In genomic region chr12:10501031-10501430, GRCh38 we compare ENCODE assay signal across 10 cellular contexts. TPM values are rescaled to one million over a fixed set of nuclear protein-coding genes. Genes with fewer than 3 reads are reported as not detected.
DNase-seq lines count a peak whose midpoint lies in the region; ATAC-seq, FAIRE-seq and TF ChIP-seq lines count a peak whose summit lies in the region.
"Had no signal": no experiment of that assay in that cellular context is flagged by ENCODE, and none has a peak within 500 bp of the region (broad histone marks: within the 10 kb centered on the region; RNA-seq: fewer than 3 reads in every experiment).

No MANE protein-coding gene starts in this region.

- no peak for FAIRE-seq in RCC 7860 (lab: Jason Lieb, UNC)
- FAIRE-seq: D721Med had no signal

- DNase-seq in GM10266 (ENCODE audit: extremely low spot score) (no peak), RCC 7860 (ENCODE audit: low spot score) (peak; percentile 35), fibroblast of pulmonary artery (ENCODE audit: low read depth) (peak; percentile 30), NCI-H774 (lab: John Stamatoyannopoulos, UW) (no peak), NCI-H1105 (lab: John Stamatoyannopoulos, UW) (no peak)
- DNase-seq: naive thymus-derived CD4-positive, alpha-beta T cell had no signal

- no peak overlapping the region for H3K27ac ChIP-seq in 22Rv1

- ATAC-seq in esophagus mucosa = no peak
- no peak for ATAC-seq in GM19035 (IDR thresholded peaks at IDR 0.05; ENCODE audit: unreplicated experiment)
- ATAC-seq: naive thymus-derived CD4-positive, alpha-beta T cell had no signal

- H3K4me3 ChIP-seq in fibroblast of pulmonary artery (replicated peaks; ENCODE audit: low read depth, low read length) = no peak overlapping the region

- TF ChIP-seq CTCF in 22Rv1 (IDR thresholded peaks at IDR 0.05) (peak; percentile 52), GM10266 (IDR thresholded peaks at IDR 0.05; ENCODE audit: control insufficient read depth, insufficient read depth, low read depth, missing control alignments) (peak; percentile 9), fibroblast of pulmonary artery (IDR thresholded peaks at IDR 0.05; ENCODE audit: low read length, missing control alignments) (peak; percentile 33)

RNA-seq across cellular contexts. Expression of gene EIF2S3B, which starts 4.7 kb away (rescaled TPM):
- 1.4 TPM for total RNA-seq in esophagus mucosa

RNA-seq across cellular contexts. Expression of gene KLRC1, which starts 47.9 kb away (rescaled TPM):
- total RNA-seq in esophagus mucosa = not detected

Comparison
In these comparisons a context has a peak if more than half of its experiments do, and no peak if none do; other contexts are left out.
1. DNase-seq: peak in RCC 7860 (single experiment) and fibroblast of pulmonary artery (single experiment); none in GM10266 (single experiment), NCI-H774 (single experiment) and NCI-H1105 (single experiment).
2. Peak in every context shown above with its lines, with median percentiles within 50 percentile points of each other: CTCF ChIP-seq.